ENCODE assay signal across 9 cellular contexts in the genomic region with DNA sequence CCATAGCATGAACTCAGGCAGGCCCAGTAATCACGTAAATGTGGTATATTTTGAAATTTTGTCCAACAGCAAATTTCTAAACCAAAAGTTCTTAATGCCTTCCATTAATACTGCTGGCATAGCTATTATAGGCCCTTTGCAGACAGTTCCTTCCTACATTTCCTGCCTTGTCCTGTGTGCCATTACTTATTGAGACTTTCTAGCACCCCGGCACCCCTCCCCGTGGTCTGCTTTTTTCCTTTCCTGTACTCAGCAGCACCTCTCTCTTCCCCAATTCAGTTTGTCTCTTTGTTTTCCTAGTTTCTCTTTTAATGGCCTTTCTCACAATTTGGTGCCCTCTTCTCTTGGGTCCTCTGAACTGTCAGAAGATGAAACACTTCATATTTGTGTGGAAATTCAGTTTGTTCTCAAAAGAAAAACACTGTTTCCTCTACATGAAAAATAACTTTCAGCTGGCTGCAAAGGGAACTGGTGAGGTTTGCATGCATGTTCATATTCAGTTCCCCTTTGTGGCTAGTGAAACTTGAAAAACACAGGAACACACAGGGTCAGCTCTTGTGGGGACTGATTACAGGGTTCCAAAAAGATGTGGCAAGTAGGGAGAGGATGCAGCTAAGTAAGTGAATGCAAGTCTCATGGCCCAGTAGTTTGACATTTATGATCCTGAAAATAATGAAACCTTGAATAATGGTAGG. TPM values are rescaled to one million over a fixed set of nuclear protein-coding genes. Genes with fewer than 3 reads are reported as not detected.
DNase-seq lines count a peak whose midpoint lies in the region; ATAC-seq, FAIRE-seq and TF ChIP-seq lines count a peak whose summit lies in the region.
"Had no signal": no experiment of that assay in that cellular context is flagged by ENCODE, and none has a peak within 500 bp of the region (broad histone marks: within the 10 kb centered on the region; RNA-seq: fewer than 3 reads in every experiment).

No MANE protein-coding gene starts in this region.

- POLR2A ChIA-PET in A549 (lab: Yijun Ruan, JAX), result no interaction called here

- H3K27ac ChIP-seq in A549, result no peak overlapping the region
- peak overlapping the region in 1 of 4 donors; percentile 54 for H3K27ac ChIP-seq in esophagus squamous epithelium

- ATAC-seq in A549, result no peak
- ATAC-seq in GM19025 (IDR thresholded peaks at IDR 0.05; ENCODE audit: low read depth, unreplicated experiment), result peak; percentile 82
- ATAC-seq in HG03095 (IDR thresholded peaks at IDR 0.05; ENCODE audit: unreplicated experiment), result peak; percentile 82
- ATAC-seq in HG02970 (IDR thresholded peaks at IDR 0.05; ENCODE audit: low FRiP score, unreplicated experiment), result no peak

- no peak overlapping the region for H3K4me3 ChIP-seq in A549
- no peak overlapping the region for H3K4me3 ChIP-seq in esophagus squamous epithelium

- H3K4me1 ChIP-seq in A549 (no peaks in the 10 kb centered on the region), esophagus squamous epithelium (no peaks in the 10 kb centered on the region)

- no peak for TF ChIP-seq POLR2A in A549 (IDR thresholded peaks at IDR 0.05; ENCODE audit: low read length)
- TF ChIP-seq POLR2A in esophagus squamous epithelium (IDR thresholded peaks at IDR 0.05), result no peak

- peak; percentile 39 for FAIRE-seq in A549 (lab: Jason Lieb, UNC)

- intact Hi-C loops in esophagus squamous epithelium (cut with DNase I), result no loop called here

- DNase-seq in A549 (ENCODE audit: low read depth in 1 of 2, low spot score in 1 of 2) (no peak), UCSD-AML1 (lab: John Stamatoyannopoulos, UW; ENCODE audit: unreplicated experiment) (peak; percentile 43), esophagus squamous epithelium (lab: John Stamatoyannopoulos, UW) (no peak), NCI-H2081 treated with DMSO at 0.1 percent for 48 hours (lab: John Stamatoyannopoulos, UW) (no peak)
- DNase-seq in stimulated activated CD4-positive, alpha-beta T cell treated with anti-CD3 and anti-CD28 coated beads, Interleukin-15, amount 100 ng/mL, for 24 hours, result no peak
- DNase-seq: NCI-H2171 had no signal

- WGBS in A549 (ENCODE audit: missing lambda C conversion rate), result 88% methylated on average over 3 of the region's 3 CpGs
- 44 to 67% methylated on average over 3 of the region's 3 CpGs for WGBS in esophagus squamous epithelium, 2 donors

- TF ChIP-seq RAD21 in A549 (conservative IDR thresholded peaks at IDR 0.05 in 1 of 2, IDR thresholded peaks at IDR 0.05 in 1 of 2), result no peak

- TF ChIP-seq CTCF in A549 (IDR thresholded peaks at IDR 0.05) (no peak), esophagus squamous epithelium (IDR thresholded peaks at IDR 0.05) (no peak)

- H3K9me3 ChIP-seq in A549 (no peaks in the 10 kb centered on the region), esophagus squamous epithelium (no peaks in the 10 kb centered on the region)

- H3K27me3 ChIP-seq in esophagus squamous epithelium, result no peaks in the 10 kb centered on the region

- H3K4me2 ChIP-seq in A549, result no peak overlapping the region

- CTCF ChIA-PET in A549 (lab: Yijun Ruan, JAX), result no interaction called here

- H3K36me3 ChIP-seq in esophagus squamous epithelium, result no peaks in the 10 kb centered on the region

- TF ChIP-seq EP300 in A549 (IDR thresholded peaks at IDR 0.05), result no peak

TF ChIP-seq in A549, 52 proteins besides CTCF, POLR2A, EP300 and RAD21:
- TF ChIP-seq HDAC2 (IDR thresholded peaks at IDR 0.05) (no peak), CHD4 (IDR thresholded peaks at IDR 0.05; ENCODE audit: borderline replicate concordance) (no peak), SMC3 (IDR thresholded peaks at IDR 0.05) (no peak), E2F6 (IDR thresholded peaks at IDR 0.05; ENCODE audit: borderline replicate concordance, low read depth) (no peak), FOSL2 (IDR thresholded peaks at IDR 0.05) (no peak), FOSL2 (CRISPR knock-in tag; IDR thresholded peaks at IDR 0.05) (no peak), ZSCAN20 (CRISPR knock-in tag; IDR thresholded peaks at IDR 0.05) (no peak), KDM1A (IDR thresholded peaks at IDR 0.05; ENCODE audit: low read depth) (no peak), PBX3 (IDR thresholded peaks at IDR 0.05) (no peak), KDM5A (IDR thresholded peaks at IDR 0.05) (no peak), GATA3 (IDR thresholded peaks at IDR 0.05; ENCODE audit: borderline replicate concordance) (no peak)
- TF ChIP-seq, protein P1, sequence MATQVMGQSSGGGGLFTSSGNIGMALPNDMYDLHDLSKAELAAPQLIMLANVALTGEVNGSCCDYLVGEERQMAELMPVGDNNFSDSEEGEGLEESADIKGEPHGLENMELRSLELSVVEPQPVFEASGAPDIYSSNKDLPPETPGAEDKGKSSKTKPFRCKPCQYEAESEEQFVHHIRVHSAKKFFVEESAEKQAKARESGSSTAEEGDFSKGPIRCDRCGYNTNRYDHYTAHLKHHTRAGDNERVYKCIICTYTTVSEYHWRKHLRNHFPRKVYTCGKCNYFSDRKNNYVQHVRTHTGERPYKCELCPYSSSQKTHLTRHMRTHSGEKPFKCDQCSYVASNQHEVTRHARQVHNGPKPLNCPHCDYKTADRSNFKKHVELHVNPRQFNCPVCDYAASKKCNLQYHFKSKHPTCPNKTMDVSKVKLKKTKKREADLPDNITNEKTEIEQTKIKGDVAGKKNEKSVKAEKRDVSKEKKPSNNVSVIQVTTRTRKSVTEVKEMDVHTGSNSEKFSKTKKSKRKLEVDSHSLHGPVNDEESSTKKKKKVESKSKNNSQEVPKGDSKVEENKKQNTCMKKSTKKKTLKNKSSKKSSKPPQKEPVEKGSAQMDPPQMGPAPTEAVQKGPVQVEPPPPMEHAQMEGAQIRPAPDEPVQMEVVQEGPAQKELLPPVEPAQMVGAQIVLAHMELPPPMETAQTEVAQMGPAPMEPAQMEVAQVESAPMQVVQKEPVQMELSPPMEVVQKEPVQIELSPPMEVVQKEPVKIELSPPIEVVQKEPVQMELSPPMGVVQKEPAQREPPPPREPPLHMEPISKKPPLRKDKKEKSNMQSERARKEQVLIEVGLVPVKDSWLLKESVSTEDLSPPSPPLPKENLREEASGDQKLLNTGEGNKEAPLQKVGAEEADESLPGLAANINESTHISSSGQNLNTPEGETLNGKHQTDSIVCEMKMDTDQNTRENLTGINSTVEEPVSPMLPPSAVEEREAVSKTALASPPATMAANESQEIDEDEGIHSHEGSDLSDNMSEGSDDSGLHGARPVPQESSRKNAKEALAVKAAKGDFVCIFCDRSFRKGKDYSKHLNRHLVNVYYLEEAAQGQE (IDR thresholded peaks at IDR 0.05), result no peak
TF ChIP-seq in A549: peak in this region for 0.

RNA-seq across cellular contexts. Expression of gene GPR34, which starts 17.1 kb away (rescaled TPM):
- 0.20 and 0.23 TPM in 2 replicates for polyA plus RNA-seq in A549 (2011; rRNA removed)
- polyA plus RNA-seq in A549 (2012; cell fraction: cytosol; rRNA removed), result 0.03 TPM in 1 of 2 replicates, not detected in the other
- 0.06 and 0.10 TPM in 2 replicates for polyA plus RNA-seq in A549 (2012; cell fraction: nucleus; rRNA removed)
- polyA plus RNA-seq in A549 (2017; fragmentation: RNase III; extraction: RNeasy Plus Mini Kit Qiagen cat#74134 plus additional on column Dnase treatment), result 0.09 TPM in 2 of 3 replicates, not detected in the other
- not detected in 2 replicates for polyA minus RNA-seq in A549 (2011; rRNA and poly(A)+ RNA removed)
- 10 to 100 TPM in 1 of 4 donors, 1 to 10 TPM in 1, under 1 TPM in 2; 0.48 to 17.2 (median 4.9) TPM for total RNA-seq in esophagus squamous epithelium

RNA-seq across cellular contexts. Expression of gene GPR82, which starts 18.2 kb away (rescaled TPM):
- polyA plus RNA-seq in A549 (2011; rRNA removed), result not detected in 2 replicates
- polyA plus RNA-seq in A549 (2012; cell fraction: cytosol; rRNA removed), result not detected in 2 replicates
- not detected in 2 replicates for polyA plus RNA-seq in A549 (2012; cell fraction: nucleus; rRNA removed)
- polyA plus RNA-seq in A549 (2017; fragmentation: RNase III; extraction: RNeasy Plus Mini Kit Qiagen cat#74134 plus additional on column Dnase treatment), result not detected in 3 replicates
- polyA minus RNA-seq in A549 (2011; rRNA and poly(A)+ RNA removed), result not detected in 2 replicates
- under 1 TPM; 0.04 to 0.76 (median 0.31) TPM for total RNA-seq in esophagus squamous epithelium

Comparison
In these comparisons a context has a peak if more than half of its experiments do, and no peak if none do; other contexts are left out.
1. ATAC-seq: peak in GM19025 (single experiment) and HG03095 (single experiment); none in A549 (0 of 2) and HG02970 (single experiment).